Comparison of ENCODE assay signal across 1 cellular context in genomic region chr1:46303038-46303871, GRCh38.
TF ChIP-seq lines count a peak whose summit lies in the region.

LRRC41 (minus strand) TSS chr1:46303616; CDS start chr1:46303322, 294 bp downstream.
UQCRH (plus strand) TSS chr1:46303698; CDS start chr1:46303767, 69 bp downstream.

TF ChIP-seq in HepG2, 621 proteins besides CTCF, POLR2A, EP300 and RAD21 (continued from another document and continues in another):
- peak; percentile 60; the same call in 1 of the 2 replicates for TF ChIP-seq UBTF (CRISPR knock-in tag; IDR thresholded peaks at IDR 0.05)
- TF ChIP-seq ARNTL (CRISPR knock-in tag; IDR thresholded peaks at IDR 0.05), result no peak
- TF ChIP-seq MYC (CRISPR knock-in tag; IDR thresholded peaks at IDR 0.05; ENCODE audit: borderline replicate concordance), result peak; percentile 88
- no peak for TF ChIP-seq ZNF292 (CRISPR knock-in tag; IDR thresholded peaks at IDR 0.05; ENCODE audit: borderline replicate concordance, low read depth)
- peak; percentile 9; the same call in 1 of the 2 replicates for TF ChIP-seq AKAP8 (CRISPR knock-in tag; IDR thresholded peaks at IDR 0.05)
- TF ChIP-seq ZNF567 (CRISPR knock-in tag; IDR thresholded peaks at IDR 0.05; ENCODE audit: borderline replicate concordance), result no peak
- no peak for TF ChIP-seq ZNF572 (CRISPR knock-in tag; IDR thresholded peaks at IDR 0.05)
- no peak for TF ChIP-seq CEBPZ (IDR thresholded peaks at IDR 0.05; ENCODE audit: low read length)
- no peak for TF ChIP-seq ELF4 (CRISPR knock-in tag; IDR thresholded peaks at IDR 0.05; ENCODE audit: borderline replicate concordance)
- TF ChIP-seq ZNF891 (CRISPR knock-in tag; IDR thresholded peaks at IDR 0.05), result no peak; the same call in 1 of the 2 replicates
- TF ChIP-seq ATF5 (CRISPR knock-in tag; IDR thresholded peaks at IDR 0.05; ENCODE audit: low read depth), result no peak
- TF ChIP-seq ZNF607 (CRISPR knock-in tag; IDR thresholded peaks at IDR 0.05; ENCODE audit: borderline replicate concordance), result peak; percentile 62; the same call in 1 of the 2 replicates
- peak; percentile 19; the same call in 1 of the 2 replicates for TF ChIP-seq YEATS2 (CRISPR knock-in tag; IDR thresholded peaks at IDR 0.05; ENCODE audit: borderline replicate concordance)
- no peak for TF ChIP-seq PBX3 (CRISPR knock-in tag; IDR thresholded peaks at IDR 0.05; ENCODE audit: borderline replicate concordance)
- no peak for TF ChIP-seq ZNF776 (CRISPR knock-in tag; IDR thresholded peaks at IDR 0.05)
- TF ChIP-seq GLI4 (CRISPR knock-in tag; IDR thresholded peaks at IDR 0.05; ENCODE audit: borderline replicate concordance), result no peak
- no peak for TF ChIP-seq REXO4 (CRISPR knock-in tag; IDR thresholded peaks at IDR 0.05; ENCODE audit: borderline replicate concordance)
- 0 out of 2 replicates have a peak, but pooled peaks have one; percentile 18 for TF ChIP-seq MYPOP (CRISPR knock-in tag; IDR thresholded peaks at IDR 0.05)
- peak; percentile 35; the same call in 1 of the 2 replicates for TF ChIP-seq ZBTB38 (CRISPR knock-in tag; IDR thresholded peaks at IDR 0.05)
- no peak for TF ChIP-seq ZNF496 (CRISPR knock-in tag; IDR thresholded peaks at IDR 0.05; ENCODE audit: insufficient replicate concordance)
- TF ChIP-seq NR2F6 (IDR thresholded peaks at IDR 0.05), result peak; percentile 44
- no peak; the same call in none of the 2 replicates for TF ChIP-seq NR2F6 (CRISPR knock-in tag; IDR thresholded peaks at IDR 0.05)
- no peak for TF ChIP-seq ZMYM3 (CRISPR knock-in tag; IDR thresholded peaks at IDR 0.05)
- no peak; the same call in none of the 2 replicates for TF ChIP-seq POGK (CRISPR knock-in tag; conservative IDR thresholded peaks at IDR 0.05)
- no peak for TF ChIP-seq ZMYM2 (CRISPR knock-in tag; IDR thresholded peaks at IDR 0.05)
- no peak for TF ChIP-seq MTF1 (CRISPR knock-in tag; IDR thresholded peaks at IDR 0.05)
- TF ChIP-seq ZFP36L1 (CRISPR knock-in tag; IDR thresholded peaks at IDR 0.05), result no peak
- no peak for TF ChIP-seq SNRNP70 (IDR thresholded peaks at IDR 0.05; ENCODE audit: low read depth, low read length)
- peak; percentile 80 for TF ChIP-seq GATAD1 (CRISPR knock-in tag; IDR thresholded peaks at IDR 0.05)
- no peak for TF ChIP-seq ZNF337 (CRISPR knock-in tag; IDR thresholded peaks at IDR 0.05; ENCODE audit: borderline replicate concordance, low read depth)
- no peak for TF ChIP-seq HMGXB3 (CRISPR knock-in tag; IDR thresholded peaks at IDR 0.05; ENCODE audit: borderline replicate concordance)
- TF ChIP-seq KAT2B (IDR thresholded peaks at IDR 0.05; ENCODE audit: borderline replicate concordance, low read depth, low read length), result no peak
- no peak for TF ChIP-seq SNAI1 (CRISPR knock-in tag; IDR thresholded peaks at IDR 0.05; ENCODE audit: borderline replicate concordance)
- TF ChIP-seq ETV6 (CRISPR knock-in tag; conservative IDR thresholded peaks at IDR 0.05), result 0 out of 2 replicates have a peak, but pooled peaks have one; percentile 27
- TF ChIP-seq ZFYVE20 (CRISPR knock-in tag; IDR thresholded peaks at IDR 0.05; ENCODE audit: borderline replicate concordance, low read depth), result no peak
- TF ChIP-seq RXRA (CRISPR knock-in tag; IDR thresholded peaks at IDR 0.05), result 0 out of 2 replicates have a peak, but pooled peaks have one; percentile 15
- no peak for TF ChIP-seq ZNF713 (CRISPR knock-in tag; IDR thresholded peaks at IDR 0.05)
- no peak for TF ChIP-seq LCORL (IDR thresholded peaks at IDR 0.05)
- TF ChIP-seq LCORL (CRISPR knock-in tag; IDR thresholded peaks at IDR 0.05), result no peak
- no peak for TF ChIP-seq PAX8 (CRISPR knock-in tag; IDR thresholded peaks at IDR 0.05; ENCODE audit: borderline replicate concordance)
- no peak for TF ChIP-seq SP5 (CRISPR knock-in tag; IDR thresholded peaks at IDR 0.05; ENCODE audit: borderline replicate concordance, low read depth)
- TF ChIP-seq PAXIP1 (CRISPR knock-in tag; conservative IDR thresholded peaks at IDR 0.05), result 0 out of 2 replicates have a peak, but pooled peaks have one; percentile 9
- peak; percentile 47; the same call in 1 of the 2 replicates for TF ChIP-seq ZNF235 (CRISPR knock-in tag; IDR thresholded peaks at IDR 0.05; ENCODE audit: borderline replicate concordance)
- TF ChIP-seq NR0B2 (CRISPR knock-in tag; IDR thresholded peaks at IDR 0.05), result no peak
- no peak for TF ChIP-seq MZF1 (CRISPR knock-in tag; IDR thresholded peaks at IDR 0.05; ENCODE audit: borderline replicate concordance)
- TF ChIP-seq ZNF564 (CRISPR knock-in tag; IDR thresholded peaks at IDR 0.05), result peak; percentile 83
